ENCODE assay signal across 1 cellular context in the genomic region with DNA sequence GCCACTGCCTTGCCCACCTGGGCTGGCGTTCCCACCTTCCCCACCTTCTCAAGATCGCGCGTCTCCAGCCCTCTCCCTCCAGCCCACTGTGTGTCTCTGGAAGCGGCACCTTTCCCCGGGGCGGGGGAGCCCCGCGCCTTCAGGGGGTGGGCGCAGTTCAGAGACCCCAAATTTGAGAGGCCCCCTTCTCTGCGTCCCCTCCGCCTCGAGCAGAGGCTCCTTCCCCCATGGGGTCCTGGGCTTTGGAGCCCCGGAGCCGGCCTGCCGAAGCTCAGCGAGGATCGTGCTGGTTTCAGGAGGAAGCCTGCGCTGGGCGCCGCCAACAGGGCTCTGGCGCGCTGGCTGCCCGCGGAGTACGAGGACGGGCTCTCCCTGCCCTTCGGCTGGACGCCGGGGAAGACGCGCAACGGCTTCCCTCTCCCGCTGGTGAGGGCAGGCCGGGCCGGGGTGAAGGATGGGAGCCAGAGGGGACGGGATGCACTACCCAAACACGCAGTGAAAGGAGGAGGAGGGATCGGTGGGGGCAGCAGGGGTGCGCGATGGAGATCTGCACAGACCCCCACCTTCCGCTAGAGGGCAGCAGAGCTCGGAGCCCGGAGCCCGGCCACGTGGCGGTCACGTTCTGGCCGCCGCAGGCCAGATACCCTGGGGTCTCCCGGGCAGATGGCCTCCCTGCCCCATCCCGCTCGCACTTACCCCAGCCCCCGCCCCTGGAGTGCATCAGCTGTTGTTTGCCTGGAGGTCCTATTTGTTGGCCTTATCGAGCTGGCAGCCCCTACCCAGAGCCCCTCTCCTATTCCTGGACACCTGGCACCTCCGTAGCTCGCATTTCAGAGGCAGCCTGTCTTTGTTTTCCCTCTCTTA.
A peak's percentile ranks its signal among the peaks of the same experiment; 100 is the strongest.
TF ChIP-seq lines count a peak whose summit lies in the region.

No MANE protein-coding gene starts in this region.

TF ChIP-seq in HepG2, 621 proteins besides CTCF, POLR2A, EP300 and RAD21 (continued from another document and continues in another):
- TF ChIP-seq, protein P1, sequence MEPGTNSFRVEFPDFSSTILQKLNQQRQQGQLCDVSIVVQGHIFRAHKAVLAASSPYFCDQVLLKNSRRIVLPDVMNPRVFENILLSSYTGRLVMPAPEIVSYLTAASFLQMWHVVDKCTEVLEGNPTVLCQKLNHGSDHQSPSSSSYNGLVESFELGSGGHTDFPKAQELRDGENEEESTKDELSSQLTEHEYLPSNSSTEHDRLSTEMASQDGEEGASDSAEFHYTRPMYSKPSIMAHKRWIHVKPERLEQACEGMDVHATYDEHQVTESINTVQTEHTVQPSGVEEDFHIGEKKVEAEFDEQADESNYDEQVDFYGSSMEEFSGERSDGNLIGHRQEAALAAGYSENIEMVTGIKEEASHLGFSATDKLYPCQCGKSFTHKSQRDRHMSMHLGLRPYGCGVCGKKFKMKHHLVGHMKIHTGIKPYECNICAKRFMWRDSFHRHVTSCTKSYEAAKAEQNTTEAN (CRISPR knock-in tag; conservative IDR thresholded peaks at IDR 0.05): peak; percentile 88
- TF ChIP-seq, protein P2, sequence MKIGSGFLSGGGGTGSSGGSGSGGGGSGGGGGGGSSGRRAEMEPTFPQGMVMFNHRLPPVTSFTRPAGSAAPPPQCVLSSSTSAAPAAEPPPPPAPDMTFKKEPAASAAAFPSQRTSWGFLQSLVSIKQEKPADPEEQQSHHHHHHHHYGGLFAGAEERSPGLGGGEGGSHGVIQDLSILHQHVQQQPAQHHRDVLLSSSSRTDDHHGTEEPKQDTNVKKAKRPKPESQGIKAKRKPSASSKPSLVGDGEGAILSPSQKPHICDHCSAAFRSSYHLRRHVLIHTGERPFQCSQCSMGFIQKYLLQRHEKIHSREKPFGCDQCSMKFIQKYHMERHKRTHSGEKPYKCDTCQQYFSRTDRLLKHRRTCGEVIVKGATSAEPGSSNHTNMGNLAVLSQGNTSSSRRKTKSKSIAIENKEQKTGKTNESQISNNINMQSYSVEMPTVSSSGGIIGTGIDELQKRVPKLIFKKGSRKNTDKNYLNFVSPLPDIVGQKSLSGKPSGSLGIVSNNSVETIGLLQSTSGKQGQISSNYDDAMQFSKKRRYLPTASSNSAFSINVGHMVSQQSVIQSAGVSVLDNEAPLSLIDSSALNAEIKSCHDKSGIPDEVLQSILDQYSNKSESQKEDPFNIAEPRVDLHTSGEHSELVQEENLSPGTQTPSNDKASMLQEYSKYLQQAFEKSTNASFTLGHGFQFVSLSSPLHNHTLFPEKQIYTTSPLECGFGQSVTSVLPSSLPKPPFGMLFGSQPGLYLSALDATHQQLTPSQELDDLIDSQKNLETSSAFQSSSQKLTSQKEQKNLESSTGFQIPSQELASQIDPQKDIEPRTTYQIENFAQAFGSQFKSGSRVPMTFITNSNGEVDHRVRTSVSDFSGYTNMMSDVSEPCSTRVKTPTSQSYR (CRISPR knock-in tag; IDR thresholded peaks at IDR 0.05; ENCODE audit: borderline replicate concordance): 0 out of 2 replicates have a peak, but pooled peaks have one; percentile 26
- TF ChIP-seq HIVEP1 (CRISPR knock-in tag; IDR thresholded peaks at IDR 0.05) (peak; percentile 51; the same call in 1 of the 2 replicates), GPN1 (CRISPR knock-in tag; IDR thresholded peaks at IDR 0.05; ENCODE audit: borderline replicate concordance) (no peak), PAF1 (CRISPR knock-in tag; IDR thresholded peaks at IDR 0.05) (no peak), ZNF777 (CRISPR knock-in tag; IDR thresholded peaks at IDR 0.05) (0 out of 2 replicates have a peak, but pooled peaks have one; percentile 48), ZSCAN20 (CRISPR knock-in tag; IDR thresholded peaks at IDR 0.05; ENCODE audit: borderline replicate concordance) (peak; percentile 88), ZNF607 (CRISPR knock-in tag; IDR thresholded peaks at IDR 0.05; ENCODE audit: borderline replicate concordance) (no peak), ZMYM4 (CRISPR knock-in tag; IDR thresholded peaks at IDR 0.05) (peak; percentile 48; the same call in 1 of the 2 replicates), ZNF350 (CRISPR knock-in tag; IDR thresholded peaks at IDR 0.05; ENCODE audit: borderline replicate concordance, low read depth) (peak; percentile 69), TCF7L2 (IDR thresholded peaks at IDR 0.05; ENCODE audit: low read depth, low read length) (no peak), MEF2D (CRISPR knock-in tag; IDR thresholded peaks at IDR 0.05) (peak; percentile 74; the same call in 1 of the 2 replicates), EHMT2 (IDR thresholded peaks at IDR 0.05; ENCODE audit: borderline replicate concordance, low read depth, low read length) (no peak), ETV6 (CRISPR knock-in tag; conservative IDR thresholded peaks at IDR 0.05) (0 out of 2 replicates have a peak, but pooled peaks have one; percentile 32), NFIB (CRISPR knock-in tag; IDR thresholded peaks at IDR 0.05; ENCODE audit: borderline replicate concordance) (0 out of 2 replicates have a peak, but pooled peaks have one; percentile 55), ZFYVE20 (CRISPR knock-in tag; IDR thresholded peaks at IDR 0.05; ENCODE audit: borderline replicate concordance, low read depth) (no peak), ZNF550 (CRISPR knock-in tag; IDR thresholded peaks at IDR 0.05; ENCODE audit: borderline replicate concordance) (no peak), CBFB (CRISPR knock-in tag; IDR thresholded peaks at IDR 0.05) (no peak), GFI1 (CRISPR knock-in tag; IDR thresholded peaks at IDR 0.05; ENCODE audit: borderline replicate concordance) (peak; percentile 68; the same call in 1 of the 2 replicates), ZNF552 (CRISPR knock-in tag; IDR thresholded peaks at IDR 0.05; ENCODE audit: borderline replicate concordance) (peak; percentile 79; the same call in 1 of the 2 replicates), ZNF282 (IDR thresholded peaks at IDR 0.05; ENCODE audit: partially characterized antibody) (no peak), TEAD2 (CRISPR knock-in tag; IDR thresholded peaks at IDR 0.05) (peak; percentile 93), CENPT (CRISPR knock-in tag; IDR thresholded peaks at IDR 0.05; ENCODE audit: low read depth) (peak; percentile 91; the same call in 1 of the 2 replicates), CHD4 (IDR thresholded peaks at IDR 0.05; ENCODE audit: borderline replicate concordance, low read length) (no peak), HOXD1 (CRISPR knock-in tag; IDR thresholded peaks at IDR 0.05) (no peak), ZNF883 (CRISPR knock-in tag; IDR thresholded peaks at IDR 0.05; ENCODE audit: not compliant biosample characterization) (peak; percentile 97), RNF2 (conservative IDR thresholded peaks at IDR 0.05; ENCODE audit: low read depth) (peak; percentile 86), AGO1 (IDR thresholded peaks at IDR 0.05; ENCODE audit: low read depth, low read length, poor library complexity, severe bottlenecking) (peak; percentile 48), ELF3 (CRISPR knock-in tag; IDR thresholded peaks at IDR 0.05) (no peak), PLRG1 (conservative IDR thresholded peaks at IDR 0.05) (no peak), ZFP37 (CRISPR knock-in tag; IDR thresholded peaks at IDR 0.05; ENCODE audit: borderline replicate concordance) (no peak), SETDB1 (CRISPR knock-in tag; IDR thresholded peaks at IDR 0.05; ENCODE audit: borderline replicate concordance) (no peak), RFXANK (CRISPR knock-in tag; IDR thresholded peaks at IDR 0.05) (no peak), ZNF790 (CRISPR knock-in tag; IDR thresholded peaks at IDR 0.05; ENCODE audit: borderline replicate concordance) (0 out of 2 replicates have a peak, but pooled peaks have one; percentile 59), ZNF225 (CRISPR knock-in tag; IDR thresholded peaks at IDR 0.05) (peak; percentile 89; the same call in 1 of the 2 replicates), MLLT10 (CRISPR knock-in tag; IDR thresholded peaks at IDR 0.05) (no peak)
- TF ChIP-seq, protein P3, sequence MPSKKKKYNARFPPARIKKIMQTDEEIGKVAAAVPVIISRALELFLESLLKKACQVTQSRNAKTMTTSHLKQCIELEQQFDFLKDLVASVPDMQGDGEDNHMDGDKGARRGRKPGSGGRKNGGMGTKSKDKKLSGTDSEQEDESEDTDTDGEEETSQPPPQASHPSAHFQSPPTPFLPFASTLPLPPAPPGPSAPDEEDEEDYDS (CRISPR knock-in tag; IDR thresholded peaks at IDR 0.05): no peak
- TF ChIP-seq, protein P4, sequence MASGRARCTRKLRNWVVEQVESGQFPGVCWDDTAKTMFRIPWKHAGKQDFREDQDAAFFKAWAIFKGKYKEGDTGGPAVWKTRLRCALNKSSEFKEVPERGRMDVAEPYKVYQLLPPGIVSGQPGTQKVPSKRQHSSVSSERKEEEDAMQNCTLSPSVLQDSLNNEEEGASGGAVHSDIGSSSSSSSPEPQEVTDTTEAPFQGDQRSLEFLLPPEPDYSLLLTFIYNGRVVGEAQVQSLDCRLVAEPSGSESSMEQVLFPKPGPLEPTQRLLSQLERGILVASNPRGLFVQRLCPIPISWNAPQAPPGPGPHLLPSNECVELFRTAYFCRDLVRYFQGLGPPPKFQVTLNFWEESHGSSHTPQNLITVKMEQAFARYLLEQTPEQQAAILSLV (CRISPR knock-in tag; IDR thresholded peaks at IDR 0.05; ENCODE audit: borderline replicate concordance): no peak; the same call in 1 of the 2 replicates
- TF ChIP-seq, protein P5, sequence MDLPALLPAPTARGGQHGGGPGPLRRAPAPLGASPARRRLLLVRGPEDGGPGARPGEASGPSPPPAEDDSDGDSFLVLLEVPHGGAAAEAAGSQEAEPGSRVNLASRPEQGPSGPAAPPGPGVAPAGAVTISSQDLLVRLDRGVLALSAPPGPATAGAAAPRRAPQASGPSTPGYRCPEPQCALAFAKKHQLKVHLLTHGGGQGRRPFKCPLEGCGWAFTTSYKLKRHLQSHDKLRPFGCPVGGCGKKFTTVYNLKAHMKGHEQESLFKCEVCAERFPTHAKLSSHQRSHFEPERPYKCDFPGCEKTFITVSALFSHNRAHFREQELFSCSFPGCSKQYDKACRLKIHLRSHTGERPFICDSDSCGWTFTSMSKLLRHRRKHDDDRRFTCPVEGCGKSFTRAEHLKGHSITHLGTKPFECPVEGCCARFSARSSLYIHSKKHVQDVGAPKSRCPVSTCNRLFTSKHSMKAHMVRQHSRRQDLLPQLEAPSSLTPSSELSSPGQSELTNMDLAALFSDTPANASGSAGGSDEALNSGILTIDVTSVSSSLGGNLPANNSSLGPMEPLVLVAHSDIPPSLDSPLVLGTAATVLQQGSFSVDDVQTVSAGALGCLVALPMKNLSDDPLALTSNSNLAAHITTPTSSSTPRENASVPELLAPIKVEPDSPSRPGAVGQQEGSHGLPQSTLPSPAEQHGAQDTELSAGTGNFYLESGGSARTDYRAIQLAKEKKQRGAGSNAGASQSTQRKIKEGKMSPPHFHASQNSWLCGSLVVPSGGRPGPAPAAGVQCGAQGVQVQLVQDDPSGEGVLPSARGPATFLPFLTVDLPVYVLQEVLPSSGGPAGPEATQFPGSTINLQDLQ (CRISPR knock-in tag; IDR thresholded peaks at IDR 0.05): no peak
- TF ChIP-seq, protein P6, sequence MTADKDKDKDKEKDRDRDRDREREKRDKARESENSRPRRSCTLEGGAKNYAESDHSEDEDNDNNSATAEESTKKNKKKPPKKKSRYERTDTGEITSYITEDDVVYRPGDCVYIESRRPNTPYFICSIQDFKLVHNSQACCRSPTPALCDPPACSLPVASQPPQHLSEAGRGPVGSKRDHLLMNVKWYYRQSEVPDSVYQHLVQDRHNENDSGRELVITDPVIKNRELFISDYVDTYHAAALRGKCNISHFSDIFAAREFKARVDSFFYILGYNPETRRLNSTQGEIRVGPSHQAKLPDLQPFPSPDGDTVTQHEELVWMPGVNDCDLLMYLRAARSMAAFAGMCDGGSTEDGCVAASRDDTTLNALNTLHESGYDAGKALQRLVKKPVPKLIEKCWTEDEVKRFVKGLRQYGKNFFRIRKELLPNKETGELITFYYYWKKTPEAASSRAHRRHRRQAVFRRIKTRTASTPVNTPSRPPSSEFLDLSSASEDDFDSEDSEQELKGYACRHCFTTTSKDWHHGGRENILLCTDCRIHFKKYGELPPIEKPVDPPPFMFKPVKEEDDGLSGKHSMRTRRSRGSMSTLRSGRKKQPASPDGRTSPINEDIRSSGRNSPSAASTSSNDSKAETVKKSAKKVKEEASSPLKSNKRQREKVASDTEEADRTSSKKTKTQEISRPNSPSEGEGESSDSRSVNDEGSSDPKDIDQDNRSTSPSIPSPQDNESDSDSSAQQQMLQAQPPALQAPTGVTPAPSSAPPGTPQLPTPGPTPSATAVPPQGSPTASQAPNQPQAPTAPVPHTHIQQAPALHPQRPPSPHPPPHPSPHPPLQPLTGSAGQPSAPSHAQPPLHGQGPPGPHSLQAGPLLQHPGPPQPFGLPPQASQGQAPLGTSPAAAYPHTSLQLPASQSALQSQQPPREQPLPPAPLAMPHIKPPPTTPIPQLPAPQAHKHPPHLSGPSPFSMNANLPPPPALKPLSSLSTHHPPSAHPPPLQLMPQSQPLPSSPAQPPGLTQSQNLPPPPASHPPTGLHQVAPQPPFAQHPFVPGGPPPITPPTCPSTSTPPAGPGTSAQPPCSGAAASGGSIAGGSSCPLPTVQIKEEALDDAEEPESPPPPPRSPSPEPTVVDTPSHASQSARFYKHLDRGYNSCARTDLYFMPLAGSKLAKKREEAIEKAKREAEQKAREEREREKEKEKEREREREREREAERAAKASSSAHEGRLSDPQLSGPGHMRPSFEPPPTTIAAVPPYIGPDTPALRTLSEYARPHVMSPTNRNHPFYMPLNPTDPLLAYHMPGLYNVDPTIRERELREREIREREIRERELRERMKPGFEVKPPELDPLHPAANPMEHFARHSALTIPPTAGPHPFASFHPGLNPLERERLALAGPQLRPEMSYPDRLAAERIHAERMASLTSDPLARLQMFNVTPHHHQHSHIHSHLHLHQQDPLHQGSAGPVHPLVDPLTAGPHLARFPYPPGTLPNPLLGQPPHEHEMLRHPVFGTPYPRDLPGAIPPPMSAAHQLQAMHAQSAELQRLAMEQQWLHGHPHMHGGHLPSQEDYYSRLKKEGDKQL (CRISPR knock-in tag; IDR thresholded peaks at IDR 0.05; ENCODE audit: low read depth): no peak
- TF ChIP-seq, protein P7, sequence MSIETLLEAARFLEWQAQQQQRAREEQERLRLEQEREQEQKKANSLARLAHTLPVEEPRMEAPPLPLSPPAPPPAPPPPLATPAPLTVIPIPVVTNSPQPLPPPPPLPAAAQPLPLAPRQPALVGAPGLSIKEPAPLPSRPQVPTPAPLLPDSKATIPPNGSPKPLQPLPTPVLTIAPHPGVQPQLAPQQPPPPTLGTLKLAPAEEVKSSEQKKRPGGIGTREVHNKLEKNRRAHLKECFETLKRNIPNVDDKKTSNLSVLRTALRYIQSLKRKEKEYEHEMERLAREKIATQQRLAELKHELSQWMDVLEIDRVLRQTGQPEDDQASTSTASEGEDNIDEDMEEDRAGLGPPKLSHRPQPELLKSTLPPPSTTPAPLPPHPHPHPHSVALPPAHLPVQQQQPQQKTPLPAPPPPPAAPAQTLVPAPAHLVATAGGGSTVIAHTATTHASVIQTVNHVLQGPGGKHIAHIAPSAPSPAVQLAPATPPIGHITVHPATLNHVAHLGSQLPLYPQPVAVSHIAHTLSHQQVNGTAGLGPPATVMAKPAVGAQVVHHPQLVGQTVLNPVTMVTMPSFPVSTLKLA (IDR thresholded peaks at IDR 0.05): peak; percentile 77
- TF ChIP-seq, protein P8, sequence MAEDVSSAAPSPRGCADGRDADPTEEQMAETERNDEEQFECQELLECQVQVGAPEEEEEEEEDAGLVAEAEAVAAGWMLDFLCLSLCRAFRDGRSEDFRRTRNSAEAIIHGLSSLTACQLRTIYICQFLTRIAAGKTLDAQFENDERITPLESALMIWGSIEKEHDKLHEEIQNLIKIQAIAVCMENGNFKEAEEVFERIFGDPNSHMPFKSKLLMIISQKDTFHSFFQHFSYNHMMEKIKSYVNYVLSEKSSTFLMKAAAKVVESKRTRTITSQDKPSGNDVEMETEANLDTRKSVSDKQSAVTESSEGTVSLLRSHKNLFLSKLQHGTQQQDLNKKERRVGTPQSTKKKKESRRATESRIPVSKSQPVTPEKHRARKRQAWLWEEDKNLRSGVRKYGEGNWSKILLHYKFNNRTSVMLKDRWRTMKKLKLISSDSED (CRISPR knock-in tag; IDR thresholded peaks at IDR 0.05): 0 out of 2 replicates have a peak, but pooled peaks have one; percentile 43
